11 cellular contexts compared by ENCODE assay signal in genomic region chr14:24338843-24339242, GRCh38. TPM values are rescaled to one million over a fixed set of nuclear protein-coding genes. Genes with fewer than 3 reads are reported as not detected.
A peak's percentile ranks its signal among the peaks of the same experiment; 100 is the strongest.
DNase-seq lines count a peak whose midpoint lies in the region; ATAC-seq, FAIRE-seq and TF ChIP-seq lines count a peak whose summit lies in the region.
"Had no signal": no experiment of that assay in that cellular context is flagged by ENCODE, and none has a peak within 500 bp of the region (broad histone marks: within the 10 kb centered on the region; RNA-seq: fewer than 3 reads in every experiment).

No MANE protein-coding gene starts in this region.

- peaks cover 6 to 14% (median 11%) of the 10 kb centered on the region in 5 donors for H3K27me3 Mint-ChIP-seq in naive thymus-derived CD8-positive, alpha-beta T cell
- H3K27me3 Mint-ChIP-seq in progenitor cell of endocrine pancreas, result peaks cover 86% of the 10 kb centered on the region

- POLR2A ChIA-PET in naive thymus-derived CD8-positive, alpha-beta T cell (lab: Charles Lee), result interaction anchor here (0.6 to 7.0 kb wide), 7 partner anchors 25 to 103 kb away, joined by 3 to 53 read pairs (median 4); partner anchors contain the start of genes CBLN3, KHNYN, LTB4R and SDR39U1

- peaks cover 0 to 41% of the 10 kb centered on the region in 2 donors for H3K4me1 ChIP-seq in right atrium auricular region
- peaks cover 15% of the 10 kb centered on the region for H3K4me1 ChIP-seq in colonic mucosa

- FAIRE-seq in urothelium cell line (lab: Jason Lieb, UNC), result no peak

- peak overlapping the region; percentile 66 to 95 for H3K9ac ChIP-seq in colonic mucosa (ENCODE audit: low read depth in 2 of 2, low read length in 2 of 2)

- H3K4me3 Mint-ChIP-seq in naive thymus-derived CD8-positive, alpha-beta T cell, result peak overlapping the region; percentile 88 to 98 (median 96)
- no peak overlapping the region for H3K4me3 Mint-ChIP-seq in progenitor cell of endocrine pancreas (ENCODE audit: low read depth)

- H3K9me3 Mint-ChIP-seq in naive thymus-derived CD8-positive, alpha-beta T cell, result no peaks in the 10 kb centered on the region
- H3K9me3 Mint-ChIP-seq in progenitor cell of endocrine pancreas (ENCODE audit: low read depth), result no peaks in the 10 kb centered on the region

- intact Hi-C loops in left ventricle myocardium superior (cut with micrococcal nuclease) (no loop called here), colonic mucosa (cut with DNase I) (no loop called here)

- H3K4me1 Mint-ChIP-seq in naive thymus-derived CD8-positive, alpha-beta T cell, result peaks cover 12 to 44% (median 36%) of the 10 kb centered on the region in 4 donors
- peaks cover 2% of the 10 kb centered on the region for H3K4me1 Mint-ChIP-seq in progenitor cell of endocrine pancreas (ENCODE audit: low read depth)

- H3K4me3 ChIP-seq in right atrium auricular region, result peak overlapping the region; percentile 21 to 49
- peak overlapping the region; percentile 66 for H3K4me3 ChIP-seq in colonic mucosa

- H3K27ac ChIP-seq in right atrium auricular region (no peak overlapping the region), colonic mucosa (no peak overlapping the region)
- H3K27ac ChIP-seq: C4-2B had no signal

- DNase-seq in right atrium auricular region (ENCODE audit: low spot score) (no peak), left ventricle myocardium superior (no peak), colonic mucosa (no peak), progenitor cell of endocrine pancreas (ENCODE audit: low spot score, unreplicated experiment) (no peak), urothelium cell line (ENCODE audit: low spot score) (no peak), NCI-H187 (lab: John Stamatoyannopoulos, UW) (no peak)
- DNase-seq in naive thymus-derived CD8-positive, alpha-beta T cell, result no peak
- DNase-seq in stimulated activated CD4-positive, alpha-beta T cell treated with anti-CD3 and anti-CD28 coated beads, Interleukin-12 subunit alpha, Interleukin-12 subunit beta, amount 100 ng/mL, for 4 hours, result no peak
- DNase-seq: NCI-H2081 treated with DMSO at 0.1 percent for 48 hours had no signal

- H3K36me3 Mint-ChIP-seq in naive thymus-derived CD8-positive, alpha-beta T cell, result peaks cover 0 to 31% (median 7%) of the 10 kb centered on the region in 3 donors
- no peaks in the 10 kb centered on the region for H3K36me3 Mint-ChIP-seq in progenitor cell of endocrine pancreas (ENCODE audit: insufficient read depth)

- TF ChIP-seq CTCF in right atrium auricular region (IDR thresholded peaks at IDR 0.05) (no peak), colonic mucosa (IDR thresholded peaks at IDR 0.05) (no peak), progenitor cell of endocrine pancreas (IDR thresholded peaks at IDR 0.05; ENCODE audit: unreplicated experiment) (no peak)

- no peak for ATAC-seq in left ventricle myocardium superior
- ATAC-seq in naive thymus-derived CD8-positive, alpha-beta T cell, result no peak
- ATAC-seq: SK-N-SH treated with all-trans-retinoic acid at 6 μM for 48 hours had no signal

- peak overlapping the region in 4 of 10 donors; percentile 48 to 98 (median 71) for H3K27ac Mint-ChIP-seq in naive thymus-derived CD8-positive, alpha-beta T cell
- no peak overlapping the region for H3K27ac Mint-ChIP-seq in progenitor cell of endocrine pancreas

- H3K27me3 ChIP-seq in right atrium auricular region (peaks cover 0 to 4% of the 10 kb centered on the region in 2 donors), colonic mucosa (peaks cover 10% of the 10 kb centered on the region)

- no peaks in the 10 kb centered on the region for H3K36me3 ChIP-seq in right atrium auricular region
- H3K36me3 ChIP-seq in colonic mucosa, result no peaks in the 10 kb centered on the region

- no peaks in the 10 kb centered on the region for H3K9me3 ChIP-seq in right atrium auricular region
- no peaks in the 10 kb centered on the region for H3K9me3 ChIP-seq in colonic mucosa

RNA-seq across cellular contexts. Expression of gene RIPK3, which starts 0.9 kb away (rescaled TPM):
- 1 to 10 TPM; 1.9 to 3.8 TPM for total RNA-seq in right atrium auricular region
- total RNA-seq in left ventricle myocardium superior, result 3.5 TPM
- 10 to 100 TPM; 30.1 to 38.2 TPM for total RNA-seq in colonic mucosa
- total RNA-seq in naive thymus-derived CD8-positive, alpha-beta T cell, result 10 to 100 TPM; 32.9 to 35.8 TPM
- polyA plus RNA-seq in naive thymus-derived CD8-positive, alpha-beta T cell, result 10 to 100 TPM in 1 of 3 donors, 1 to 10 TPM in 2; 5.3 to 11.1 (median 5.6) TPM
- 0.62 and 1.5 TPM in 2 replicates for total RNA-seq in progenitor cell of endocrine pancreas

RNA-seq across cellular contexts. Expression of gene ADCY4, which starts 4.0 kb away (rescaled TPM):
- total RNA-seq in right atrium auricular region (10 to 100 TPM; 17.1 to 25.5 TPM), left ventricle myocardium superior (26.5 TPM), colonic mucosa (10 to 100 TPM in 1 of 2 donors, 1 to 10 TPM in 1; 6.7 to 10.2 TPM), progenitor cell of endocrine pancreas (0.46 and 0.75 TPM in 2 replicates)
- total RNA-seq in naive thymus-derived CD8-positive, alpha-beta T cell, result 1 to 10 TPM; 3.8 to 4.7 TPM
- under 1 TPM; 0.08 to 0.28 (median 0.24) TPM for polyA plus RNA-seq in naive thymus-derived CD8-positive, alpha-beta T cell

RNA-seq across cellular contexts. Expression of gene LTB4R, which starts 27.5 kb away (rescaled TPM):
- total RNA-seq in right atrium auricular region, result 1 to 10 TPM; 1.9 to 3.0 TPM
- 1.6 TPM for total RNA-seq in left ventricle myocardium superior
- 1 to 10 TPM; 1.5 to 4.0 TPM for total RNA-seq in colonic mucosa
- total RNA-seq in naive thymus-derived CD8-positive, alpha-beta T cell, result 10 to 100 TPM in 1 of 2 experiments, 1 to 10 TPM in 1; 9.6 to 10.1 TPM
- polyA plus RNA-seq in naive thymus-derived CD8-positive, alpha-beta T cell, result 1 to 10 TPM; 3.4 to 5.9 (median 4.5) TPM
- 8.4 TPM in 2 replicates for total RNA-seq in progenitor cell of endocrine pancreas

RNA-seq across cellular contexts. Expression of gene LTB4R2, which starts 28.9 kb away (rescaled TPM):
- total RNA-seq in right atrium auricular region (1 to 10 TPM in 1 of 2 donors, under 1 TPM in 1; 0.98 to 1.4 TPM), left ventricle myocardium superior (1.5 TPM), colonic mucosa (1 to 10 TPM; 2.7 to 7.8 TPM), progenitor cell of endocrine pancreas (11.0 and 11.3 TPM in 2 replicates)
- 10 to 100 TPM; 12.5 to 13.0 TPM for total RNA-seq in naive thymus-derived CD8-positive, alpha-beta T cell
- 1 to 10 TPM in 2 of 3 donors, under 1 TPM in 1; 0.93 to 3.5 (median 1.5) TPM for polyA plus RNA-seq in naive thymus-derived CD8-positive, alpha-beta T cell

RNA-seq across cellular contexts. Expression of gene NFATC4, which starts 29.1 kb away (rescaled TPM):
- total RNA-seq in right atrium auricular region (10 to 100 TPM; 12.5 to 13.4 TPM), left ventricle myocardium superior (21.7 TPM), colonic mucosa (10 to 100 TPM; 11.2 to 24.0 TPM), progenitor cell of endocrine pancreas (56.6 and 57.6 TPM in 2 replicates)
- not detected for total RNA-seq in naive thymus-derived CD8-positive, alpha-beta T cell
- not detected for polyA plus RNA-seq in naive thymus-derived CD8-positive, alpha-beta T cell
